17 cellular contexts compared by ENCODE assay signal in the genomic region with DNA sequence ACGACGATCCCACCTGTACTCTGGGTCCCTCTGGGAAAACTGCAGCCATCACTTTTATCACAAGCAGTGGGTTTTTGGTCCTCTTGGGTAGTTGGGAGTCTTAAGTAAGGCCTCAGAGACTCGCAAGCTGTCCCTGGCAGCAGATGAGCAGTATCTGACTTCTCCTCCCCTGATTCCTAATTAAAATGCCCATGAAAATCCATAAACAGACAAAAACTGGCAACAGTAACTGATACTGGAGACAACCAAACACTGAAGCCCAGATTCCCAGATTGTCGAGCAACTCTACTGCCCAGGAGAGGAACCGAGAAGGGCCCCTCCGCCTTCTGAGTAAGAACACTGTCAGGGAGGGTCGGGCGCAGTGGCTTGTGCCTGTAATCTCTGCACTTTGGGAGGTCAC.
"Had no signal": no experiment of that assay in that cellular context is flagged by ENCODE, and none has a peak within 500 bp of the region (broad histone marks: within the 10 kb centered on the region; RNA-seq: fewer than 3 reads in every experiment).

No MANE protein-coding gene starts in this region.

- H3K27me3 Mint-ChIP-seq: effector memory CD8-positive, alpha-beta T cell had no signal

- H3K36me3 Mint-ChIP-seq: mesothelial cell of epicardium had no signal

- H3K27ac Mint-ChIP-seq: dendritic cell treated with granulocyte-macrophage colony-stimulating factor and Interleukin-4, amounts not matched to agents 40 ng/mL and 50 ng/mL, for 4 days; effector memory CD8-positive, alpha-beta T cell; endodermal cell; mesothelial cell of epicardium had no signal

- H3K9me3 Mint-ChIP-seq: dendritic cell treated with granulocyte-macrophage colony-stimulating factor and Interleukin-4, amounts not matched to agents 40 ng/mL and 50 ng/mL, for 4 days had no signal

- DNase-seq: colonic mucosa; cortex of kidney; effector CD8-positive, alpha-beta T cell; effector memory CD8-positive, alpha-beta T cell; endodermal cell; erythroblast; foreskin keratinocyte; heart right ventricle; hippocampal formation; left cardiac atrium; left lung; left ventricle myocardium superior; lower lobe of right lung; mesenchymal stem cell; mucosa of descending colon had no signal

- H3K4me3 Mint-ChIP-seq: dendritic cell treated with granulocyte-macrophage colony-stimulating factor and Interleukin-4, amounts not matched to agents 40 ng/mL and 50 ng/mL, for 4 days; effector memory CD8-positive, alpha-beta T cell; endodermal cell; mesothelial cell of epicardium had no signal
